Comparison of ENCODE assay signal across 8 cellular contexts in genomic region chr9:4640027-4640426, GRCh38. TPM values are rescaled to one million over a fixed set of nuclear protein-coding genes. Genes with fewer than 3 reads are reported as not detected.
DNase-seq lines count a peak whose midpoint lies in the region; ATAC-seq and TF ChIP-seq lines count a peak whose summit lies in the region.

No MANE protein-coding gene starts in this region.

- TF ChIP-seq CTCF in glutamatergic neuron (IDR thresholded peaks at IDR 0.05; ENCODE audit: partially characterized antibody, unreplicated experiment) (peak; percentile 28), type B pancreatic cell (conservative IDR thresholded peaks at IDR 0.05) (peak; percentile 74)

- ATAC-seq in activated CD8-positive, alpha-beta T cell treated with anti-CD3 and anti-CD28 coated beads, Interleukin-2, amount 10 ng/mL, durations not matched to agents 7 days and 5 days, result peak; percentile 49

- peaks cover 2% of the 10 kb centered on the region for H3K4me1 Mint-ChIP-seq in activated CD8-positive, alpha-beta T cell treated with anti-CD3 and anti-CD28 coated beads, Interleukin-2, amount 10 ng/mL, durations not matched to agents 7 days and 5 days (ENCODE audit: low read depth)
- H3K4me1 Mint-ChIP-seq in glutamatergic neuron (ENCODE audit: low read depth, unreplicated experiment) (peaks cover 1% of the 10 kb centered on the region), type B pancreatic cell (ENCODE audit: unreplicated experiment) (no peaks in the 10 kb centered on the region)

- H3K27ac Mint-ChIP-seq in activated CD8-positive, alpha-beta T cell treated with anti-CD3 and anti-CD28 coated beads, Interleukin-2, amount 10 ng/mL, durations not matched to agents 7 days and 5 days, result no peak overlapping the region
- H3K27ac Mint-ChIP-seq in glutamatergic neuron (ENCODE audit: unreplicated experiment) (no peak overlapping the region), type B pancreatic cell (no peak overlapping the region)

- H3K27me3 Mint-ChIP-seq in activated CD8-positive, alpha-beta T cell treated with anti-CD3 and anti-CD28 coated beads, Interleukin-2, amount 10 ng/mL, durations not matched to agents 7 days and 5 days (ENCODE audit: low read depth), result peaks cover 4% of the 10 kb centered on the region
- no peaks in the 10 kb centered on the region for H3K27me3 Mint-ChIP-seq in glutamatergic neuron (ENCODE audit: unreplicated experiment)
- H3K27me3 Mint-ChIP-seq in type B pancreatic cell, result no peaks in the 10 kb centered on the region

- H3K36me3 Mint-ChIP-seq in activated CD8-positive, alpha-beta T cell treated with anti-CD3 and anti-CD28 coated beads, Interleukin-2, amount 10 ng/mL, durations not matched to agents 7 days and 5 days (ENCODE audit: low read depth), result no peaks in the 10 kb centered on the region
- H3K36me3 Mint-ChIP-seq in glutamatergic neuron (ENCODE audit: unreplicated experiment), result no peaks in the 10 kb centered on the region
- no peaks in the 10 kb centered on the region for H3K36me3 Mint-ChIP-seq in type B pancreatic cell

- CTCF ChIA-PET in activated CD8-positive, alpha-beta T cell treated with anti-CD3 and anti-CD28 coated beads, Interleukin-2, amount 10 ng/mL, durations not matched to agents 7 days and 5 days (lab: Charles Lee), result interaction anchor here (0.7 to 4.1 kb wide), 23 partner anchors 11 to 334 kb away, joined by 3 to 37 read pairs (median 4); partner anchors contain the start of genes CDC37L1 and SPATA6L

- POLR2A ChIA-PET in activated CD8-positive, alpha-beta T cell treated with anti-CD3 and anti-CD28 coated beads, Interleukin-2, amount 10 ng/mL, durations not matched to agents 7 days and 5 days (lab: Charles Lee), result interaction anchor here (0.7 kb wide), 1 partner anchor 40 kb away, joined by 7 read pairs; no protein-coding TSS in a partner anchor

- H3K4me3 Mint-ChIP-seq in activated CD8-positive, alpha-beta T cell treated with anti-CD3 and anti-CD28 coated beads, Interleukin-2, amount 10 ng/mL, durations not matched to agents 7 days and 5 days, result no peak overlapping the region
- H3K4me3 Mint-ChIP-seq in glutamatergic neuron (ENCODE audit: unreplicated experiment), result no peak overlapping the region
- no peak overlapping the region for H3K4me3 Mint-ChIP-seq in type B pancreatic cell

- DNase-seq in DMS53 (lab: John Stamatoyannopoulos, UW), result peak; percentile 17
- DNase-seq in DMS53 treated with DMSO at 0.1 percent for 48 hours (lab: John Stamatoyannopoulos, UW; ENCODE audit: unreplicated experiment), result no peak
- peak; percentile 12 for DNase-seq in NCI-H1105 (lab: John Stamatoyannopoulos, UW)
- peak; percentile 69 for DNase-seq in activated CD8-positive, alpha-beta T cell treated with anti-CD3 and anti-CD28 coated beads, Interleukin-2, amount 10 ng/mL, durations not matched to agents 7 days and 5 days
- DNase-seq in glutamatergic neuron, result peak; percentile 27
- no peak for DNase-seq in type B pancreatic cell (ENCODE audit: extremely low spot score, unreplicated experiment)
- DNase-seq in ureter (ENCODE audit: low spot score), result no peak
- DNase-seq in ecto neural progenitor cell (ENCODE audit: low spot score), result no peak

- H3K9me3 Mint-ChIP-seq in activated CD8-positive, alpha-beta T cell treated with anti-CD3 and anti-CD28 coated beads, Interleukin-2, amount 10 ng/mL, durations not matched to agents 7 days and 5 days (ENCODE audit: insufficient read depth), result no peaks in the 10 kb centered on the region
- H3K9me3 Mint-ChIP-seq in glutamatergic neuron (ENCODE audit: unreplicated experiment) (no peaks in the 10 kb centered on the region), type B pancreatic cell (no peaks in the 10 kb centered on the region)

RNA-seq across cellular contexts. Expression of gene PLPP6, which starts 22.1 kb away (rescaled TPM):
- 1 to 10 TPM; 5.2 to 6.0 TPM for total RNA-seq in activated CD8-positive, alpha-beta T cell treated with anti-CD3 and anti-CD28 coated beads, Interleukin-2, amount 10 ng/mL, durations not matched to agents 7 days and 5 days
- total RNA-seq in glutamatergic neuron (ENCODE audit: unreplicated experiment), result 12.0 TPM
- total RNA-seq in type B pancreatic cell (ENCODE audit: low replicate concordance), result 12.2 and 19.5 TPM in 2 replicates
- 11.4 TPM for total RNA-seq in ureter

RNA-seq across cellular contexts. Expression of gene SPATA6L, which starts 26.3 kb away (rescaled TPM):
- total RNA-seq in activated CD8-positive, alpha-beta T cell treated with anti-CD3 and anti-CD28 coated beads, Interleukin-2, amount 10 ng/mL, durations not matched to agents 7 days and 5 days, result under 1 TPM; 0.29 to 0.76 TPM
- total RNA-seq in glutamatergic neuron (ENCODE audit: unreplicated experiment), result 0.59 TPM
- 3.0 and 4.7 TPM in 2 replicates for total RNA-seq in type B pancreatic cell (ENCODE audit: low replicate concordance)
- total RNA-seq in ureter, result 23.1 TPM

RNA-seq across cellular contexts. Expression of gene CDC37L1, which starts 39.3 kb away (rescaled TPM):
- total RNA-seq in activated CD8-positive, alpha-beta T cell treated with anti-CD3 and anti-CD28 coated beads, Interleukin-2, amount 10 ng/mL, durations not matched to agents 7 days and 5 days, result 1 to 10 TPM; 8.0 to 8.9 TPM
- total RNA-seq in glutamatergic neuron (ENCODE audit: unreplicated experiment), result 20.8 TPM
- 13.2 and 13.4 TPM in 2 replicates for total RNA-seq in type B pancreatic cell (ENCODE audit: low replicate concordance)
- 18.3 TPM for total RNA-seq in ureter

Comparison
In these comparisons a context has a peak if more than half of its experiments do, and no peak if none do; other contexts are left out.
1. DNase-seq: peak in DMS53 (single experiment), NCI-H1105 (single experiment), activated CD8-positive, alpha-beta T cell treated with anti-CD3 and anti-CD28 coated beads, Interleukin-2, amount 10 ng/mL, durations not matched to agents 7 days and 5 days (single experiment) and glutamatergic neuron (single experiment); none in DMS53 treated with DMSO at 0.1 percent for 48 hours (single experiment), type B pancreatic cell (single experiment), ureter (single experiment) and ecto neural progenitor cell (single experiment).